Comparison of ENCODE assay signal across 11 cellular contexts in genomic region chr1:110607663-110608230, GRCh38. TPM values are rescaled to one million over a fixed set of nuclear protein-coding genes. Genes with fewer than 3 reads are reported as not detected.
DNase-seq lines count a peak whose midpoint lies in the region; ATAC-seq and TF ChIP-seq lines count a peak whose summit lies in the region.
"Had no signal": no experiment of that assay in that cellular context is flagged by ENCODE, and none has a peak within 500 bp of the region (broad histone marks: within the 10 kb centered on the region; RNA-seq: fewer than 3 reads in every experiment).

No MANE protein-coding gene starts in this region.

- no peaks in the 10 kb centered on the region for H3K9me3 ChIP-seq in thyroid gland
- H3K9me3 ChIP-seq: adrenal gland had no signal

- no peak for TF ChIP-seq POLR2A in thyroid gland (IDR thresholded peaks at IDR 0.05)

- H3K27ac Mint-ChIP-seq in activated naive CD4-positive, alpha-beta T cell treated with anti-CD3 and anti-CD28 coated beads for 36 hours, result no peak overlapping the region
- no peak overlapping the region for H3K27ac Mint-ChIP-seq in mesothelial cell of epicardium

- CTCF ChIA-PET in activated naive CD4-positive, alpha-beta T cell treated with anti-CD3 and anti-CD28 coated beads for 36 hours (lab: Charles Lee), result interaction anchor here (0.7 to 3.5 kb wide), 7 partner anchors 8 to 411 kb away, joined by 3 to 14 read pairs (median 3); no protein-coding TSS in a partner anchor

- peaks cover 51% of the 10 kb centered on the region for H3K27me3 Mint-ChIP-seq in activated naive CD4-positive, alpha-beta T cell treated with anti-CD3 and anti-CD28 coated beads for 36 hours (ENCODE audit: low read depth)
- peaks cover 96% of the 10 kb centered on the region for H3K27me3 Mint-ChIP-seq in mesothelial cell of epicardium (ENCODE audit: low read depth)

- no peak overlapping the region for H3K27ac ChIP-seq in thyroid gland
- H3K27ac ChIP-seq: adrenal gland, HL-60 had no signal

- no peaks in the 10 kb centered on the region for H3K9me3 Mint-ChIP-seq in activated naive CD4-positive, alpha-beta T cell treated with anti-CD3 and anti-CD28 coated beads for 36 hours
- no peaks in the 10 kb centered on the region for H3K9me3 Mint-ChIP-seq in mesothelial cell of epicardium

- no peaks in the 10 kb centered on the region for H3K27me3 ChIP-seq in thyroid gland

- no peak for DNase-seq in activated naive CD4-positive, alpha-beta T cell treated with anti-CD3 and anti-CD28 coated beads for 36 hours
- DNase-seq in activated naive CD4-positive, alpha-beta T cell (lab: John Stamatoyannopoulos, UW), result no peak
- DNase-seq in astrocyte of the hippocampus (ENCODE audit: low read depth, low spot score) (peak; percentile 2), mesothelial cell of epicardium (ENCODE audit: low spot score in 2 of 2, unreplicated experiment in 2 of 2) (no peak), thyroid gland (peak; percentile 23 to 27), SKM-1 treated with dmso at 0.1 percent for 144 hours (lab: John Stamatoyannopoulos, UW; ENCODE audit: unreplicated experiment) (no peak)
- DNase-seq: adrenal gland had no signal

- intact Hi-C loops in activated naive CD4-positive, alpha-beta T cell treated with anti-CD3 and anti-CD28 coated beads for 36 hours (cut with micrococcal nuclease), result no loop called here
- intact Hi-C loops in thyroid gland (cut with DNase I), result no loop called here

- no peaks in the 10 kb centered on the region for H3K36me3 ChIP-seq in thyroid gland
- H3K36me3 ChIP-seq: adrenal gland had no signal

- H3K4me3 ChIP-seq in thyroid gland (replicated peaks in 1 of 3), result peak overlapping the region in 1 of 3 donors; percentile 50

- peak overlapping the region; percentile 48 for H3K4me3 Mint-ChIP-seq in activated naive CD4-positive, alpha-beta T cell treated with anti-CD3 and anti-CD28 coated beads for 36 hours
- H3K4me3 Mint-ChIP-seq in mesothelial cell of epicardium, result peak overlapping the region; percentile 36

- H3K4me1 Mint-ChIP-seq in activated naive CD4-positive, alpha-beta T cell treated with anti-CD3 and anti-CD28 coated beads for 36 hours (ENCODE audit: low read depth), result peaks cover 17% of the 10 kb centered on the region
- peaks cover 11% of the 10 kb centered on the region for H3K4me1 Mint-ChIP-seq in mesothelial cell of epicardium

- H3K4me1 ChIP-seq in thyroid gland, result peaks cover 5 to 13% of the 10 kb centered on the region in 2 donors

- no peak for TF ChIP-seq CTCF in mesothelial cell of epicardium (IDR thresholded peaks at IDR 0.05; ENCODE audit: unreplicated experiment)
- TF ChIP-seq CTCF in thyroid gland (IDR thresholded peaks at IDR 0.05), result no peak

- ATAC-seq in GM21390 (IDR thresholded peaks at IDR 0.05; ENCODE audit: unreplicated experiment) (no peak), HG03025 (IDR thresholded peaks at IDR 0.05; ENCODE audit: low FRiP score, unreplicated experiment) (no peak)
- ATAC-seq: HCT116 had no signal

- WGBS in thyroid gland, 2 donors, result 5 to 8% methylated on average over 16 to 21 of the region's 21 CpGs

- H3K36me3 Mint-ChIP-seq in activated naive CD4-positive, alpha-beta T cell treated with anti-CD3 and anti-CD28 coated beads for 36 hours (ENCODE audit: low read depth), result no peaks in the 10 kb centered on the region
- no peaks in the 10 kb centered on the region for H3K36me3 Mint-ChIP-seq in mesothelial cell of epicardium

RNA-seq across cellular contexts. Expression of gene KCNA2, which starts 1.6 kb away (rescaled TPM):
- total RNA-seq in activated naive CD4-positive, alpha-beta T cell treated with anti-CD3 and anti-CD28 coated beads for 36 hours, result under 1 TPM; 0.19 to 0.64 TPM
- total RNA-seq in mesothelial cell of epicardium (0.58 to 1.1 TPM (median 0.63 TPM) in 3 replicates), thyroid gland (1 to 10 TPM; 2.9 to 6.8 (median 3.5) TPM)

Comparison
In these comparisons a context has a peak if more than half of its experiments do, and no peak if none do; other contexts are left out.
1. DNase-seq: peak in astrocyte of the hippocampus (single experiment) and thyroid gland (2 of 2); none in activated naive CD4-positive, alpha-beta T cell treated with anti-CD3 and anti-CD28 coated beads for 36 hours (single experiment), activated naive CD4-positive, alpha-beta T cell (0 of 4), mesothelial cell of epicardium (0 of 2) and SKM-1 treated with dmso at 0.1 percent for 144 hours (single experiment).